27 cellular contexts compared by ENCODE assay signal in the genomic region with DNA sequence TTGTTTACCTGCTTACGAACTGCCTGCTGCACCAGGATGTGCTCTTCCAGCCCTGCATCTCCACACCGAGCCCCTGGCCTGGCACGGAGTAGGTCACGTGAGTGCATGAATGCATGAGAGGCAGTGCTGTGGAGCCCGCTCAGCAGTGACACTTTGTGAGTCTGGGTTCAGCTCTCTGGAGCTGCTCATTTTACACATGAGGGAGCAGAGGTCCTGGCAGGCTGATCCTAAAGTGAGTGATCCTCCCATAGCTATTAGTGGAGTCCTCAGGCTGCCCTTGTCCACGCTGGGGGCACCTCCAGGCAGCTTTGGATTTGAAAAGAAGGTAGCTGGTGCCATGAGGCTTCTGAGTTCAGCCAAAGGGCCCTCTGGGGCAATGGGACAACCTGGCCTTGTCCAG.
"Had no signal": no experiment of that assay in that cellular context is flagged by ENCODE, and none has a peak within 500 bp of the region (broad histone marks: within the 10 kb centered on the region; RNA-seq: fewer than 3 reads in every experiment).

No MANE protein-coding gene starts in this region.

- H3K36me3 ChIP-seq: ascending aorta had no signal

- H3K4me1 ChIP-seq: ascending aorta had no signal

- DNase-seq: activated B cell treated with CpG ODN at 0.5 μM for 24 hours; activated CD4-positive, alpha-beta memory T cell treated with anti-CD3 and anti-CD28 coated beads for 36 hours; activated CD4-positive, alpha-beta T cell treated with anti-CD3 and anti-CD28 coated beads for 1 hour; activated CD4-positive, alpha-beta T cell treated with anti-CD3 and anti-CD28 coated beads, Interleukin-2, amount 10 ng/mL, durations not matched to agents 24 days and 14 days; activated CD8-positive, alpha-beta memory T cell treated with anti-CD3 and anti-CD28 coated beads for 24 hours; activated effector memory CD4-positive, alpha-beta T cell treated with anti-CD3 and anti-CD28 coated beads, Interleukin-2, amount 50 U/mL, for 16 hours; activated naive CD4-positive, alpha-beta T cell treated with Interleukin-2 at 50 U/mL for 16 hours; activated naive CD8-positive, alpha-beta T cell treated with anti-CD3 and anti-CD28 coated beads, Interleukin-2, amount 50 U/mL, for 24 hours; activated T-cell treated with anti-CD3 and anti-CD28 coated beads, Interleukin-2, amount 50 U/mL, for 4 hours; amniotic stem cell; central memory CD4-positive, alpha-beta T cell; Kasumi-1; NCI-H1048; NCI-H146; NCI-H187 treated with DMSO at 0.1 percent for 48 hours; NCI-H345; NCI-H510A; NCI-H526 treated with DMSO at 0.1 percent for 48 hours; NCI-H82; SIG-M5; T-cell; T-helper 2 cell; T1000 had no signal

- H3K36me3 Mint-ChIP-seq: activated CD4-positive, alpha-beta memory T cell treated with anti-CD3 and anti-CD28 coated beads for 36 hours; activated naive CD4-positive, alpha-beta T cell treated with anti-CD3 and anti-CD28 coated beads, Interleukin-2, amount 50 U/mL, for 72 hours; T-cell had no signal

- H3K4me1 Mint-ChIP-seq: activated B cell treated with CpG ODN at 0.5 μM for 24 hours; activated CD4-positive, alpha-beta T cell treated with anti-CD3 and anti-CD28 coated beads, Interleukin-2, amount 10 ng/mL, durations not matched to agents 24 days and 14 days; activated naive CD8-positive, alpha-beta T cell treated with anti-CD3 and anti-CD28 coated beads, Interleukin-2, amount 50 U/mL, for 24 hours; T-cell had no signal

- H3K27me3 ChIP-seq: ascending aorta, body of pancreas had no signal

- H3K27ac Mint-ChIP-seq: activated B cell treated with CpG ODN at 0.5 μM for 24 hours; activated CD4-positive, alpha-beta memory T cell treated with anti-CD3 and anti-CD28 coated beads for 36 hours; activated CD4-positive, alpha-beta T cell treated with anti-CD3 and anti-CD28 coated beads, Interleukin-2, amount 10 ng/mL, durations not matched to agents 24 days and 14 days; activated naive CD4-positive, alpha-beta T cell treated with anti-CD3 and anti-CD28 coated beads, Interleukin-2, amount 50 U/mL, for 72 hours; activated naive CD8-positive, alpha-beta T cell treated with anti-CD3 and anti-CD28 coated beads, Interleukin-2, amount 50 U/mL, for 24 hours; T-cell had no signal

- H3K27ac ChIP-seq: ascending aorta, body of pancreas, SK-N-MC had no signal

- H3K9me3 ChIP-seq: ascending aorta, body of pancreas had no signal

- H3K4me3 Mint-ChIP-seq: activated B cell treated with CpG ODN at 0.5 μM for 24 hours; activated CD4-positive, alpha-beta memory T cell treated with anti-CD3 and anti-CD28 coated beads for 36 hours; activated CD4-positive, alpha-beta T cell treated with anti-CD3 and anti-CD28 coated beads, Interleukin-2, amount 10 ng/mL, durations not matched to agents 24 days and 14 days; activated naive CD8-positive, alpha-beta T cell treated with anti-CD3 and anti-CD28 coated beads, Interleukin-2, amount 50 U/mL, for 24 hours; activated T-cell treated with anti-CD3 and anti-CD28 coated beads, Interleukin-2, amount 50 U/mL, for 4 hours; T-cell had no signal

- H3K27me3 Mint-ChIP-seq: activated CD4-positive, alpha-beta memory T cell treated with anti-CD3 and anti-CD28 coated beads for 36 hours had no signal

- H3K9me3 Mint-ChIP-seq: activated B cell treated with CpG ODN at 0.5 μM for 24 hours; activated CD4-positive, alpha-beta memory T cell treated with anti-CD3 and anti-CD28 coated beads for 36 hours; activated CD4-positive, alpha-beta T cell treated with anti-CD3 and anti-CD28 coated beads, Interleukin-2, amount 10 ng/mL, durations not matched to agents 24 days and 14 days; activated naive CD4-positive, alpha-beta T cell treated with anti-CD3 and anti-CD28 coated beads, Interleukin-2, amount 50 U/mL, for 72 hours; activated naive CD8-positive, alpha-beta T cell treated with anti-CD3 and anti-CD28 coated beads, Interleukin-2, amount 50 U/mL, for 24 hours; activated T-cell treated with anti-CD3 and anti-CD28 coated beads, Interleukin-2, amount 50 U/mL, for 4 hours; T-cell had no signal

- H3K4me3 ChIP-seq: ascending aorta, body of pancreas, SK-N-MC had no signal
